Comparison of ENCODE assay signal across 2 cellular contexts in genomic region chr20:22586645-22587310, GRCh38.
TF ChIP-seq lines count a peak whose summit lies in the region.

No MANE protein-coding gene starts in this region.

TF ChIP-seq in HEK293, 187 proteins besides CTCF, POLR2A, EP300 and RAD21 (continued from another document):
- TF ChIP-seq ZBTB49 (tag by site-specific recombination; IDR thresholded peaks at IDR 0.05; ENCODE audit: low read depth) (no peak), ZNF654 (tag by site-specific recombination; IDR thresholded peaks at IDR 0.05; ENCODE audit: low read depth) (peak; percentile 73)

TF ChIP-seq in K562, 482 proteins besides CTCF, POLR2A, EP300 and RAD21 (continued from another document and continues in another):
- TF ChIP-seq TRIM25 (IDR thresholded peaks at IDR 0.05; ENCODE audit: borderline replicate concordance) (no peak), ERF (CRISPR knock-in tag; IDR thresholded peaks at IDR 0.05) (no peak), ZNF785 (CRISPR knock-in tag; IDR thresholded peaks at IDR 0.05) (no peak), PHF20 (IDR thresholded peaks at IDR 0.05; ENCODE audit: partially characterized antibody) (no peak), GTF2F1 (IDR thresholded peaks at IDR 0.05; ENCODE audit: low read depth, low read length) (no peak), SP1 (CRISPR knock-in tag; IDR thresholded peaks at IDR 0.05) (no peak), ARID2 (IDR thresholded peaks at IDR 0.05) (peak; percentile 63; the same call in 1 of the 2 replicates), TAF15 (IDR thresholded peaks at IDR 0.05; ENCODE audit: low read depth, low read length) (no peak), ZNF592 (IDR thresholded peaks at IDR 0.05) (0 out of 2 replicates have a peak, but pooled peaks have one; percentile 19), TFAM (CRISPR knock-in tag; conservative IDR thresholded peaks at IDR 0.05) (no peak), DEAF1 (CRISPR knock-in tag; IDR thresholded peaks at IDR 0.05) (peak; percentile 77), NFE2 (IDR thresholded peaks at IDR 0.05; ENCODE audit: low read depth) (no peak), EP400 (IDR thresholded peaks at IDR 0.05) (no peak), ESRRA (IDR thresholded peaks at IDR 0.05; ENCODE audit: borderline replicate concordance, low read depth) (no peak), E2F4 (CRISPR knock-in tag; IDR thresholded peaks at IDR 0.05; ENCODE audit: low read depth) (no peak), NFXL1 (CRISPR knock-in tag; IDR thresholded peaks at IDR 0.05) (no peak), THAP12 (CRISPR knock-in tag; IDR thresholded peaks at IDR 0.05) (no peak), CC2D1A (IDR thresholded peaks at IDR 0.05) (0 out of 2 replicates have a peak, but pooled peaks have one; percentile 43), ZHX1 (conservative IDR thresholded peaks at IDR 0.05; ENCODE audit: low read length) (no peak), ZNF79 (CRISPR knock-in tag; IDR thresholded peaks at IDR 0.05; ENCODE audit: low read depth) (no peak), ZNF511 (CRISPR knock-in tag; IDR thresholded peaks at IDR 0.05) (no peak), U2AF1 (optimal IDR thresholded peaks at IDR 0.05; ENCODE audit: low read depth, low read length) (no peak), SNRNP70 (optimal IDR thresholded peaks at IDR 0.05; ENCODE audit: low read depth, low read length) (no peak), ZNF431 (CRISPR knock-in tag; IDR thresholded peaks at IDR 0.05) (no peak), MNT (conservative IDR thresholded peaks at IDR 0.05) (no peak), POLR3G (IDR thresholded peaks at IDR 0.05; ENCODE audit: extremely low read depth, insufficient read length, insufficient replicate concordance) (no peak), KDM4B (IDR thresholded peaks at IDR 0.05; ENCODE audit: borderline replicate concordance in 2 of 2, low read depth in 1 of 2) (no peak), TSHZ1 (CRISPR knock-in tag; IDR thresholded peaks at IDR 0.05) (no peak), PTRF (tag; IDR thresholded peaks at IDR 0.05) (no peak), ARID3B (CRISPR knock-in tag; IDR thresholded peaks at IDR 0.05; ENCODE audit: borderline replicate concordance) (no peak), SMC3 (conservative IDR thresholded peaks at IDR 0.05; ENCODE audit: insufficient read depth, low read depth, low read length) (peak; percentile 82), ATF1 (CRISPR knock-in tag; IDR thresholded peaks at IDR 0.05) (no peak), ATF1 (tag; IDR thresholded peaks at IDR 0.05) (no peak)
